ENCODE assay signal across 19 cellular contexts in genomic region chr12:31750747-31751039, GRCh38. TPM values are rescaled to one million over a fixed set of nuclear protein-coding genes. Genes with fewer than 3 reads are reported as not detected.
A peak's percentile ranks its signal among the peaks of the same experiment; 100 is the strongest.
DNase-seq lines count a peak whose midpoint lies in the region; ATAC-seq, FAIRE-seq and TF ChIP-seq lines count a peak whose summit lies in the region.
"Had no signal": no experiment of that assay in that cellular context is flagged by ENCODE, and none has a peak within 500 bp of the region (broad histone marks: within the 10 kb centered on the region; RNA-seq: fewer than 3 reads in every experiment).

No MANE protein-coding gene starts in this region.

- no TSS peak for BruUV-seq in endothelial cell of umbilical vein (replicated peaks; lab: Mats Ljungman, UMichigan)

- H3K79me2 ChIP-seq in OCI-LY1 (ENCODE audit: insufficient read depth, low read length) = no peaks in the 10 kb centered on the region
- no peaks in the 10 kb centered on the region for H3K79me2 ChIP-seq in endothelial cell of umbilical vein (ENCODE audit: control insufficient read depth, insufficient read depth, low read length)

- no peaks in the 10 kb centered on the region for H3K27me3 Mint-ChIP-seq in activated CD8-positive, alpha-beta T cell treated with anti-CD3 and anti-CD28 coated beads, Interleukin-2, amount 10 ng/mL, durations not matched to agents 7 days and 5 days (ENCODE audit: low read depth)
- no peaks in the 10 kb centered on the region for H3K27me3 Mint-ChIP-seq in activated CD8-positive, alpha-beta T cell treated with anti-CD3 and anti-CD28 coated beads for 36 hours

- H3K4me3 ChIP-seq in OCI-LY1 (ENCODE audit: low read depth, low read length, poor library complexity, severe bottlenecking) = peak overlapping the region; percentile 37
- H3K4me3 ChIP-seq in endothelial cell of umbilical vein (replicated peaks in 1 of 3; ENCODE audit: insufficient read depth in 1 of 3, low read depth in 1 of 3, low read length in 3 of 3) = no peak overlapping the region
- peak overlapping the region in 1 of 8 donors; percentile 57 for H3K4me3 ChIP-seq in spleen
- H3K4me3 ChIP-seq in effector memory CD4-positive, alpha-beta T cell (ENCODE audit: insufficient read depth, low read depth, low read length, poor library complexity, severe bottlenecking) = no peak overlapping the region
- H3K4me3 ChIP-seq: colonic mucosa, neural progenitor cell, uterus had no signal

- H3K27ac ChIP-seq in OCI-LY1 (ENCODE audit: low read depth, low read length, poor library complexity, severe bottlenecking) (peak overlapping the region; percentile 87), endothelial cell of umbilical vein (ENCODE audit: insufficient read depth, low read depth, low read length) (peak overlapping the region; percentile 70), spleen (peak overlapping the region in 6 of 8 donors; percentile 90 to 95 (median 92))
- H3K27ac ChIP-seq in effector memory CD4-positive, alpha-beta T cell (ENCODE audit: insufficient read depth, low read length, poor library complexity, severe bottlenecking) = no peak overlapping the region
- H3K27ac ChIP-seq: neural progenitor cell had no signal

- peak overlapping the region; percentile 61 for H3K4me2 ChIP-seq in OCI-LY1 (ENCODE audit: low read length)
- H3K4me2 ChIP-seq in endothelial cell of umbilical vein (ENCODE audit: insufficient read depth, low read length) = no peak overlapping the region
- H3K4me2 ChIP-seq: neural progenitor cell had no signal

- no peak for TF ChIP-seq POLR2A in endothelial cell of umbilical vein (IDR thresholded peaks at IDR 0.05; ENCODE audit: low read depth, low read length)
- TF ChIP-seq POLR2A in spleen (IDR thresholded peaks at IDR 0.05) = no peak

- CTCF ChIA-PET in activated CD8-positive, alpha-beta T cell treated with anti-CD3 and anti-CD28 coated beads, Interleukin-2, amount 10 ng/mL, durations not matched to agents 7 days and 5 days (lab: Charles Lee) = no interaction called here
- CTCF ChIA-PET in activated CD8-positive, alpha-beta T cell treated with anti-CD3 and anti-CD28 coated beads for 36 hours (lab: Charles Lee) = interaction anchor here (2.2 kb wide), 1 partner anchor 12 kb away, joined by 5 read pairs; no protein-coding TSS in a partner anchor
- CTCF ChIA-PET in endothelial cell of umbilical vein (lab: Charles Lee) = interaction anchor here (0.8 to 1.2 kb wide), 2 partner anchors 9 to 14 kb away, joined by 3 to 4 read pairs; no protein-coding TSS in a partner anchor

- no peaks in the 10 kb centered on the region for H4K20me1 ChIP-seq in OCI-LY1 (ENCODE audit: insufficient read depth, low read length)
- H4K20me1 ChIP-seq in endothelial cell of umbilical vein (replicated peaks; ENCODE audit: control insufficient read depth, extremely low read depth, insufficient read depth, low read length) = no peaks in the 10 kb centered on the region

- H3K9me3 ChIP-seq in OCI-LY1 (ENCODE audit: low read length) = no peaks in the 10 kb centered on the region
- no peaks in the 10 kb centered on the region for H3K9me3 ChIP-seq in endothelial cell of umbilical vein (replicated peaks; ENCODE audit: control insufficient read depth, insufficient read depth, low read length)
- peaks cover 0 to 15% (median 8%) of the 10 kb centered on the region in 8 donors for H3K9me3 ChIP-seq in spleen
- no peaks in the 10 kb centered on the region for H3K9me3 ChIP-seq in effector memory CD4-positive, alpha-beta T cell (ENCODE audit: control insufficient read depth, low read length)
- H3K9me3 ChIP-seq: colonic mucosa, uterus had no signal

- H3K27me3 ChIP-seq in OCI-LY1 (ENCODE audit: insufficient read depth, low read length) = no peaks in the 10 kb centered on the region
- no peaks in the 10 kb centered on the region for H3K27me3 ChIP-seq in endothelial cell of umbilical vein (ENCODE audit: control insufficient read depth in 2 of 2, insufficient read depth in 2 of 2, low read length in 2 of 2)
- no peaks in the 10 kb centered on the region for H3K27me3 ChIP-seq in spleen (replicated peaks in 1 of 7)
- no peaks in the 10 kb centered on the region for H3K27me3 ChIP-seq in effector memory CD4-positive, alpha-beta T cell (replicated peaks; ENCODE audit: control insufficient read depth, insufficient read depth, low read length, poor library complexity, severe bottlenecking)
- H3K27me3 ChIP-seq: colonic mucosa, neural progenitor cell, uterus had no signal

- POLR2A ChIA-PET in activated CD8-positive, alpha-beta T cell treated with anti-CD3 and anti-CD28 coated beads, Interleukin-2, amount 10 ng/mL, durations not matched to agents 7 days and 5 days (lab: Charles Lee) = interaction anchor here (0.6 kb wide), 1 partner anchor 328 kb away, joined by 4 read pairs; no protein-coding TSS in a partner anchor
- POLR2A ChIA-PET in activated CD8-positive, alpha-beta T cell treated with anti-CD3 and anti-CD28 coated beads for 36 hours (lab: Charles Lee) = no interaction called here
- POLR2A ChIA-PET in endothelial cell of umbilical vein (lab: Charles Lee) = no interaction called here

- no peaks in the 10 kb centered on the region for H3K9me2 ChIP-seq in OCI-LY1 (ENCODE audit: low read depth, low read length)

- no peaks in the 10 kb centered on the region for H3K9me1 ChIP-seq in endothelial cell of umbilical vein (replicated peaks; ENCODE audit: control insufficient read depth, extremely low read depth, insufficient read depth, low read length)

- H3K4me1 ChIP-seq in OCI-LY1 (ENCODE audit: insufficient read depth, low read length, severe bottlenecking) (peaks cover 70% of the 10 kb centered on the region), endothelial cell of umbilical vein (ENCODE audit: control insufficient read depth, extremely low read depth, insufficient read depth, low read length) (peaks cover 42% of the 10 kb centered on the region), spleen (peaks cover 21 to 73% (median 65%) of the 10 kb centered on the region in 6 donors)
- H3K4me1 ChIP-seq in effector memory CD4-positive, alpha-beta T cell (ENCODE audit: control insufficient read depth, insufficient read depth, low read length, poor library complexity, severe bottlenecking) = peaks cover 6% of the 10 kb centered on the region
- H3K4me1 ChIP-seq: neural progenitor cell, uterus had no signal

- H3K4me1 Mint-ChIP-seq in activated CD8-positive, alpha-beta T cell treated with anti-CD3 and anti-CD28 coated beads, Interleukin-2, amount 10 ng/mL, durations not matched to agents 7 days and 5 days (ENCODE audit: low read depth) = peaks cover 48% of the 10 kb centered on the region
- H3K4me1 Mint-ChIP-seq in activated CD8-positive, alpha-beta T cell treated with anti-CD3 and anti-CD28 coated beads for 36 hours (ENCODE audit: low read depth) = peaks cover 51% of the 10 kb centered on the region

- TF ChIP-seq CTCF in activated CD8-positive, alpha-beta T cell treated with anti-CD3 and anti-CD28 coated beads for 36 hours (IDR thresholded peaks at IDR 0.05) = no peak
- no peak for TF ChIP-seq CTCF in OCI-LY1 (IDR thresholded peaks at IDR 0.05; ENCODE audit: low read length)
- TF ChIP-seq CTCF in endothelial cell of umbilical vein (IDR thresholded peaks at IDR 0.05; ENCODE audit: extremely low read depth in 1 of 2, insufficient read depth in 1 of 2, low read depth in 1 of 2, low read length in 2 of 2) = no peak
- no peak for TF ChIP-seq CTCF in spleen (IDR thresholded peaks at IDR 0.05 in 8 of 11, conservative IDR thresholded peaks at IDR 0.05 in 3 of 11)

- H3K4me3 Mint-ChIP-seq in activated CD8-positive, alpha-beta T cell treated with anti-CD3 and anti-CD28 coated beads, Interleukin-2, amount 10 ng/mL, durations not matched to agents 7 days and 5 days = no peak overlapping the region
- H3K4me3 Mint-ChIP-seq in activated CD8-positive, alpha-beta T cell treated with anti-CD3 and anti-CD28 coated beads for 36 hours = no peak overlapping the region
- H3K4me3 Mint-ChIP-seq: H9, neural progenitor cell had no signal

- H3K27ac Mint-ChIP-seq in activated CD8-positive, alpha-beta T cell treated with anti-CD3 and anti-CD28 coated beads, Interleukin-2, amount 10 ng/mL, durations not matched to agents 7 days and 5 days = peak overlapping the region; percentile 46
- no peak overlapping the region for H3K27ac Mint-ChIP-seq in activated CD8-positive, alpha-beta T cell treated with anti-CD3 and anti-CD28 coated beads for 36 hours
- H3K27ac Mint-ChIP-seq: neural progenitor cell had no signal

- DNase-seq in activated CD8-positive, alpha-beta T cell treated with anti-CD3 and anti-CD28 coated beads, Interleukin-2, amount 10 ng/mL, durations not matched to agents 7 days and 5 days = no peak
- DNase-seq in activated CD8-positive, alpha-beta T cell treated with anti-CD3 and anti-CD28 coated beads for 36 hours = no peak
- DNase-seq in endothelial cell of umbilical vein (ENCODE audit: low read depth, low spot score) (no peak), spleen (no peak), inferior parietal cortex (ENCODE audit: extremely low spot score) (no peak), cerebellar cortex (ENCODE audit: low spot score) (no peak)
- DNase-seq in effector memory CD4-positive, alpha-beta T cell = no peak
- DNase-seq: activated CD4-positive, alpha-beta T cell treated with anti-CD3 and anti-CD28 coated beads for 4 hours; activated T-cell treated with anti-CD3 and anti-CD28 coated beads, Interleukin-2, amount 50 U/mL, for 1 hour; colonic mucosa; H9; left ventricle myocardium superior; NCI-H1694; NCI-H510A; stimulated activated naive CD4-positive, alpha-beta T cell; uterus had no signal

- 32 to 61% (median 47%) methylated on average over 2 of the region's 2 CpGs for WGBS in spleen, 5 donors

- no peak for ATAC-seq in activated CD8-positive, alpha-beta T cell treated with anti-CD3 and anti-CD28 coated beads, Interleukin-2, amount 10 ng/mL, durations not matched to agents 7 days and 5 days
- ATAC-seq in activated CD8-positive, alpha-beta T cell treated with anti-CD3 and anti-CD28 coated beads for 36 hours = no peak
- ATAC-seq: left ventricle myocardium superior had no signal

- H3K36me3 Mint-ChIP-seq in activated CD8-positive, alpha-beta T cell treated with anti-CD3 and anti-CD28 coated beads, Interleukin-2, amount 10 ng/mL, durations not matched to agents 7 days and 5 days (ENCODE audit: low read depth) = peaks cover 22% of the 10 kb centered on the region
- peaks cover 1% of the 10 kb centered on the region for H3K36me3 Mint-ChIP-seq in activated CD8-positive, alpha-beta T cell treated with anti-CD3 and anti-CD28 coated beads for 36 hours (ENCODE audit: low read depth)

- H3F3A ChIP-seq in OCI-LY1 (ENCODE audit: insufficient read depth, low read length) = peaks cover 7% of the 10 kb centered on the region

- dilution Hi-C loops in endothelial cell of umbilical vein (cut with MboI; ENCODE audit: extremely low pct_ligation_motif_present, low sequenced_read_pairs) = no loop called here

- H3K36me3 ChIP-seq in OCI-LY1 (ENCODE audit: insufficient read depth, low read length) (no peaks in the 10 kb centered on the region), endothelial cell of umbilical vein (ENCODE audit: control insufficient read depth in 2 of 2, extremely low read depth in 1 of 2, insufficient read depth in 2 of 2, low read length in 2 of 2) (no peaks in the 10 kb centered on the region), spleen (no peaks in the 10 kb centered on the region)
- H3K36me3 ChIP-seq in effector memory CD4-positive, alpha-beta T cell (ENCODE audit: control insufficient read depth, insufficient read depth, low read length) = no peaks in the 10 kb centered on the region
- H3K36me3 ChIP-seq: colonic mucosa, neural progenitor cell, uterus had no signal

- H3K9me3 Mint-ChIP-seq in activated CD8-positive, alpha-beta T cell treated with anti-CD3 and anti-CD28 coated beads, Interleukin-2, amount 10 ng/mL, durations not matched to agents 7 days and 5 days (ENCODE audit: insufficient read depth) = peaks cover 16% of the 10 kb centered on the region
- peaks cover 2% of the 10 kb centered on the region for H3K9me3 Mint-ChIP-seq in activated CD8-positive, alpha-beta T cell treated with anti-CD3 and anti-CD28 coated beads for 36 hours

- intact Hi-C loops in activated CD8-positive, alpha-beta T cell treated with anti-CD3 and anti-CD28 coated beads for 36 hours (cut with micrococcal nuclease) = no loop called here
- intact Hi-C loops in endothelial cell of umbilical vein (cut with micrococcal nuclease) (no loop called here), spleen (cut with DNase I; ENCODE audit: low total_unique reads) (no loop called here)

- H2AFZ ChIP-seq in OCI-LY1 (ENCODE audit: low read length) (no peak overlapping the region), endothelial cell of umbilical vein (ENCODE audit: low read depth, low read length) (peak overlapping the region; percentile 54)
- H2AFZ ChIP-seq: neural progenitor cell had no signal

- H3K9ac ChIP-seq in OCI-LY1 (ENCODE audit: low read length) = peak overlapping the region; percentile 40
- no peak overlapping the region for H3K9ac ChIP-seq in endothelial cell of umbilical vein (replicated peaks; ENCODE audit: extremely low read depth, insufficient read depth, low read length)
- H3K9ac ChIP-seq: neural progenitor cell had no signal

- FAIRE-seq in endothelial cell of umbilical vein (lab: Jason Lieb, UNC) = peak; percentile 46
- FAIRE-seq: A204.1 had no signal

RNA-seq across cellular contexts. Expression of gene AMN1, which starts 21.9 kb away (rescaled TPM):
- total RNA-seq in activated CD8-positive, alpha-beta T cell treated with anti-CD3 and anti-CD28 coated beads, Interleukin-2, amount 10 ng/mL, durations not matched to agents 7 days and 5 days = 1 to 10 TPM; 3.4 to 3.5 TPM
- total RNA-seq in activated CD8-positive, alpha-beta T cell treated with anti-CD3 and anti-CD28 coated beads for 36 hours = 1 to 10 TPM; 3.5 to 4.1 TPM
- total RNA-seq in endothelial cell of umbilical vein (8.5 and 11.8 TPM in 2 replicates), spleen (10 to 100 TPM; 12.9 to 27.4 (median 15.8) TPM)
- polyA plus RNA-seq in endothelial cell of umbilical vein (11.3 and 18.0 TPM in 2 replicates), spleen (10 to 100 TPM; 13.7 to 18.1 (median 17.5) TPM)
- polyA plus RNA-seq in endothelial cell of umbilical vein (2011; cell fraction: cytosol; rRNA removed) = 14.6 and 15.9 TPM in 2 replicates
- 11.1 and 15.5 TPM in 2 replicates for polyA plus RNA-seq in endothelial cell of umbilical vein (2011; cell fraction: nucleus; rRNA removed)
- 10.9 and 17.3 TPM in 2 replicates for polyA plus RNA-seq in endothelial cell of umbilical vein (2012)
- 10.0 and 12.7 TPM in 2 replicates for polyA minus RNA-seq in endothelial cell of umbilical vein
- polyA minus RNA-seq in endothelial cell of umbilical vein (2011; cell fraction: cytosol; rRNA and poly(A)+ RNA removed) = 2.6 TPM
- 5.9 and 9.0 TPM in 2 replicates for polyA minus RNA-seq in endothelial cell of umbilical vein (2011; cell fraction: nucleus; rRNA and poly(A)+ RNA removed)
